8 cellular contexts compared by ENCODE assay signal in genomic region chr12:47397664-47398281, GRCh38.
DNase-seq lines count a peak whose midpoint lies in the region; TF ChIP-seq lines count a peak whose summit lies in the region.

No MANE protein-coding gene starts in this region.

- TF ChIP-seq CTCF in A673 (conservative IDR thresholded peaks at IDR 0.05; ENCODE audit: low read depth, low read length) (peak; percentile 90), GM13976 (IDR thresholded peaks at IDR 0.05; ENCODE audit: borderline replicate concordance, control extremely low read depth, extremely low read depth, insufficient read depth, missing control alignments) (peak; percentile 23)

- no peaks in the 10 kb centered on the region for H3K27me3 ChIP-seq in A673 (replicated peaks; ENCODE audit: insufficient read depth, low read depth, low read length, poor library complexity)

- no peak overlapping the region for H3K4me3 ChIP-seq in A673 (ENCODE audit: low read depth, low read length, poor library complexity, severe bottlenecking)

- DNase-seq in A673 (ENCODE audit: low spot score) (peak; percentile 87), GM13976 (ENCODE audit: low spot score) (no peak), HT-29 (ENCODE audit: low spot score) (peak; percentile 46), T-helper 22 cell (ENCODE audit: low read depth) (peak; percentile 11), cerebellar cortex (ENCODE audit: low spot score) (peak; percentile 74), mucosa of gallbladder (ENCODE audit: low spot score) (peak; percentile 40), DMS79 treated with DMSO at 0.1 percent for 48 hours (lab: John Stamatoyannopoulos, UW) (no peak), SKM-1 (lab: John Stamatoyannopoulos, UW; ENCODE audit: unreplicated experiment) (no peak)

- intact Hi-C loops in A673 (cut with micrococcal nuclease; ENCODE audit: unreplicated experiment): loop anchor here (2.0 to 5.0 kb wide), 3 partner anchors 85 to 365 kb away; partner anchors contain the start of genes AMIGO2 and PCED1B

- H3K9me3 ChIP-seq in A673 (ENCODE audit: low read depth, low read length, poor library complexity, severe bottlenecking): no peaks in the 10 kb centered on the region

- no TSS peak for BruUV-seq in A673 (replicated peaks; lab: Mats Ljungman, UMichigan)

- in situ Hi-C loops in GM13976 (cut with MboI; ENCODE audit: low sequenced_read_pairs, unreplicated experiment): no loop called here

- POLR2A ChIA-PET in A673 (lab: Charles Lee; ENCODE audit: low non-redundant PET): interaction anchor here (0.8 kb wide), 1 partner anchor 366 kb away, joined by 4 read pairs; no protein-coding TSS in a partner anchor

- CTCF ChIA-PET in A673 (lab: Charles Lee): interaction anchor here (0.5 to 1.5 kb wide), 16 partner anchors 10 to 1325 kb away, joined by 3 to 80 read pairs (median 3); no protein-coding TSS in a partner anchor

- H3K27ac ChIP-seq in A673 (ENCODE audit: low read depth, low read length, poor library complexity, severe bottlenecking): no peak overlapping the region

- H3K4me1 ChIP-seq in A673 (ENCODE audit: insufficient read depth, low read length, poor library complexity, severe bottlenecking): peaks cover 10% of the 10 kb centered on the region

- H3K36me3 ChIP-seq in A673 (ENCODE audit: insufficient read depth, low read length, poor library complexity, severe bottlenecking): no peaks in the 10 kb centered on the region

Comparison
In these comparisons a context has a peak if more than half of its experiments do, and no peak if none do; other contexts are left out.
1. DNase-seq: peak in A673 (single experiment), HT-29 (single experiment), T-helper 22 cell (single experiment), cerebellar cortex (single experiment) and mucosa of gallbladder (single experiment); none in GM13976 (single experiment), DMS79 treated with DMSO at 0.1 percent for 48 hours (single experiment) and SKM-1 (single experiment).